In the genomic region with DNA sequence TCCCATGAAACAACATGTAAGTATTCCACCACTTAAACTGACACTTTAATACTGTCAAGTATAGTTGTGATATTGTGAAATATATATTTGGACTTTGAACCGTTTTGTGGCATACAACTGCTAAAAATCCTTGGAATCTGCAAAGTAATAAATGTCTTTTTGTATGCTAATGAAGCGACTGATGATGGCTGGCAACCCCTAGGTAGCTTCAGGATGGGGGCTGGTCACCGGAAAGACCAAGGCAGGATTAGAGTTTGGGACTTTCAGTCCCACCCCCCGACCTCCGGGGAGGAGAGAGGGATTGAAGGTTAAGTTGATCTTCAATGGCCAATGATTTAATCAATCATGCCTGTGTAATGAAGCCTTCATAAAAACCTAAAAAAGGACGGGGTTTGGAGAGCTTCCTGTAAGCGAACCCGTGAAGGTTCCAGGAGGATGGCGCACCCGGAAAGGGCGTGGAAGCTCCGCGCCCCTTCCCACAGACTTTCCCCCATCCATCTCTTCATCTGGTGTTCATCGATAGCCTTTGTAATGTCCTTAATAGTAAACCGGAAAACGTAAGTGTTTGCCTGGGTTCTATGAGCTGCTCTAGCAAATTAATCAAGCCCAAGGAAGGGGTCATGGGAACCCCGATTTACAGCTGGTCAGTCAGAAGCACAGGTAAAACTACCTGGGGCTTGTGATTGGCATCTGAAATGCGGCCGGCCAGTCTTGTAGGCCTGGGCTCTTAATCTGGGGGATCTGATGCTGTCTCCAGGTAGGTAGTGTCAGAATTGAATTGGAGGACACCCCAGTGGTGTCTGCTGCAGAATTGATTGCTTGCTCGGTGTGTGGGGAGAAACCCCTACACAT, we compare ENCODE assay signal across 16 cellular contexts. TPM values are rescaled to one million over a fixed set of nuclear protein-coding genes. Genes with fewer than 3 reads are reported as not detected.
DNase-seq lines count a peak whose midpoint lies in the region; ATAC-seq and TF ChIP-seq lines count a peak whose summit lies in the region.
"Had no signal": no experiment of that assay in that cellular context is flagged by ENCODE, and none has a peak within 500 bp of the region (broad histone marks: within the 10 kb centered on the region; RNA-seq: fewer than 3 reads in every experiment).

No MANE protein-coding gene starts in this region.

- no peak for ATAC-seq in CD4-positive, CD25-positive, alpha-beta regulatory T cell (ENCODE audit: low read depth in 2 of 2)
- no peak for ATAC-seq in naive B cell (ENCODE audit: low read depth in 2 of 2)
- no peak for ATAC-seq in GM18907 (IDR thresholded peaks at IDR 0.05; ENCODE audit: unreplicated experiment)

- H3K9me3 Mint-ChIP-seq in CD4-positive, CD25-positive, alpha-beta regulatory T cell, result peaks cover 0 to 4% (median 0%) of the 10 kb centered on the region in 7 donors
- H3K9me3 Mint-ChIP-seq in naive B cell, result no peaks in the 10 kb centered on the region

- no peaks in the 10 kb centered on the region for H3K9me3 ChIP-seq in CD4-positive, CD25-positive, alpha-beta regulatory T cell (ENCODE audit: control insufficient read depth in 2 of 2, low read length in 2 of 2)

- peaks cover 11 to 40% (median 34%) of the 10 kb centered on the region in 4 donors for H3K4me1 Mint-ChIP-seq in CD4-positive, CD25-positive, alpha-beta regulatory T cell
- peaks cover 31 to 36% (median 34%) of the 10 kb centered on the region in 3 donors for H3K4me1 Mint-ChIP-seq in naive B cell

- no peak for TF ChIP-seq CTCF in GM13977 (IDR thresholded peaks at IDR 0.05; ENCODE audit: extremely low read depth, insufficient read depth, missing control alignments)

- DNase-seq in CD4-positive, CD25-positive, alpha-beta regulatory T cell, result no peak
- DNase-seq in NCI-H460 (ENCODE audit: extremely low read depth, low read depth) (peak; percentile 55), epithelial cell of prostate (ENCODE audit: low read depth, low spot score) (no peak), naive B cell (no peak), GM13977 (ENCODE audit: low spot score) (no peak), pons (ENCODE audit: low spot score) (no peak)
- DNase-seq in activated CD4-positive, alpha-beta T cell treated with anti-CD3 and anti-CD28 coated beads, Interleukin-2, amount 50 U/mL, for 48 hours, result no peak
- DNase-seq: activated CD4-positive, CD25-positive, alpha-beta regulatory T cell treated with anti-CD3 and anti-CD28 coated beads, Interleukin-2, amount 50 U/mL, for 72 hours; AML-193; EL; Kasumi-1; NCI-H1930; NCI-H774; stimulated activated CD4-positive, alpha-beta T cell treated with anti-CD3 and anti-CD28 coated beads, Interleukin-4, amount 100 ng/mL, for 24 hours; stimulated activated naive CD4-positive, alpha-beta T cell treated with Interleukin-2 at 50 U/mL for 16 hours had no signal

- no peak overlapping the region for H3K4me3 ChIP-seq in CD4-positive, CD25-positive, alpha-beta regulatory T cell (ENCODE audit: low read depth, low read length)

- H3K27ac Mint-ChIP-seq in CD4-positive, CD25-positive, alpha-beta regulatory T cell, result peak overlapping the region in 1 of 3 donors; percentile 42
- H3K27ac Mint-ChIP-seq in naive B cell, result peak overlapping the region in 1 of 6 donors; percentile 4

- peak overlapping the region; percentile 0 for H3K27ac ChIP-seq in CD4-positive, CD25-positive, alpha-beta regulatory T cell (ENCODE audit: insufficient read depth, low read length, poor library complexity, severe bottlenecking)
- H3K27ac ChIP-seq in epithelial cell of prostate, result peak overlapping the region; percentile 72

- H3K27me3 Mint-ChIP-seq in CD4-positive, CD25-positive, alpha-beta regulatory T cell, result peaks cover 4% of the 10 kb centered on the region
- H3K27me3 Mint-ChIP-seq in naive B cell, result no peaks in the 10 kb centered on the region

- in situ Hi-C loops in GM13977 (cut with MboI; ENCODE audit: low pct_unique_long_range_greater_than_20kb, low sequenced_read_pairs, unreplicated experiment), result no loop called here

- peaks cover 33% of the 10 kb centered on the region for H3K4me1 ChIP-seq in CD4-positive, CD25-positive, alpha-beta regulatory T cell (ENCODE audit: control insufficient read depth, insufficient read depth, low read length, poor library complexity, severe bottlenecking)

- peaks cover 19% of the 10 kb centered on the region for H3K36me3 Mint-ChIP-seq in CD4-positive, CD25-positive, alpha-beta regulatory T cell
- H3K36me3 Mint-ChIP-seq in naive B cell, result peaks cover 7 to 13% of the 10 kb centered on the region in 2 donors

- H3K27me3 ChIP-seq in CD4-positive, CD25-positive, alpha-beta regulatory T cell (ENCODE audit: control insufficient read depth, insufficient read depth, low read length), result no peaks in the 10 kb centered on the region

- H3K4me3 Mint-ChIP-seq in CD4-positive, CD25-positive, alpha-beta regulatory T cell, result peak overlapping the region; percentile 42 to 81 (median 62)
- peak overlapping the region in 6 of 8 donors; percentile 6 to 99 (median 31) for H3K4me3 Mint-ChIP-seq in naive B cell

- H3K36me3 ChIP-seq in CD4-positive, CD25-positive, alpha-beta regulatory T cell (ENCODE audit: control insufficient read depth, insufficient read depth, low read length), result peaks cover 2% of the 10 kb centered on the region

RNA-seq across cellular contexts. Expression of a gene that starts 1.8 kb away (rescaled TPM):
- 33.6 TPM for total RNA-seq in CD4-positive, CD25-positive, alpha-beta regulatory T cell
- polyA plus RNA-seq in CD4-positive, CD25-positive, alpha-beta regulatory T cell, result 10 to 100 TPM; 27.9 to 41.9 (median 31.3) TPM
- total RNA-seq in NCI-H460 (2014; rRNA removed; shearing (Covaris generic)), result 19.0 and 21.7 TPM in 2 replicates
- 10.0 and 15.5 TPM in 2 replicates for polyA plus RNA-seq in NCI-H460 (2014; cell fraction: nucleus; rRNA removed)
- polyA plus RNA-seq in naive B cell (ENCODE audit: low read depth in 6 of 6), result 10 to 100 TPM; 36.0 to 45.9 (median 39.9) TPM
